ENCODE assay signal across 1 cellular context in genomic region chr21:26769613-26770188, GRCh38.
TF ChIP-seq lines count a peak whose summit lies in the region.

No MANE protein-coding gene starts in this region.

TF ChIP-seq in WTC11, 78 proteins besides CTCF, POLR2A, EP300 and RAD21 (continued from another document):
- TF ChIP-seq AR (CRISPR knock-in tag; IDR thresholded peaks at IDR 0.05) (no peak), E2F5 (CRISPR knock-in tag; IDR thresholded peaks at IDR 0.05) (no peak)
